1 cellular context compared by ENCODE assay signal in genomic region chr1:56973898-56974752, GRCh38.
TF ChIP-seq lines count a peak whose summit lies in the region.

No MANE protein-coding gene starts in this region.

TF ChIP-seq in IMR-90, 13 proteins besides CTCF, POLR2A, EP300 and RAD21:
- TF ChIP-seq ELK1 (IDR thresholded peaks at IDR 0.05; ENCODE audit: borderline replicate concordance, low read depth, low read length) (no peak), CEBPB (IDR thresholded peaks at IDR 0.05; ENCODE audit: low read depth, low read length) (0 out of 2 replicates have a peak, but pooled peaks have one; percentile 19), SMC3 (IDR thresholded peaks at IDR 0.05; ENCODE audit: low read depth, low read length) (no peak), USF2 (IDR thresholded peaks at IDR 0.05; ENCODE audit: low read depth, low read length) (no peak)
